In the genomic region with DNA sequence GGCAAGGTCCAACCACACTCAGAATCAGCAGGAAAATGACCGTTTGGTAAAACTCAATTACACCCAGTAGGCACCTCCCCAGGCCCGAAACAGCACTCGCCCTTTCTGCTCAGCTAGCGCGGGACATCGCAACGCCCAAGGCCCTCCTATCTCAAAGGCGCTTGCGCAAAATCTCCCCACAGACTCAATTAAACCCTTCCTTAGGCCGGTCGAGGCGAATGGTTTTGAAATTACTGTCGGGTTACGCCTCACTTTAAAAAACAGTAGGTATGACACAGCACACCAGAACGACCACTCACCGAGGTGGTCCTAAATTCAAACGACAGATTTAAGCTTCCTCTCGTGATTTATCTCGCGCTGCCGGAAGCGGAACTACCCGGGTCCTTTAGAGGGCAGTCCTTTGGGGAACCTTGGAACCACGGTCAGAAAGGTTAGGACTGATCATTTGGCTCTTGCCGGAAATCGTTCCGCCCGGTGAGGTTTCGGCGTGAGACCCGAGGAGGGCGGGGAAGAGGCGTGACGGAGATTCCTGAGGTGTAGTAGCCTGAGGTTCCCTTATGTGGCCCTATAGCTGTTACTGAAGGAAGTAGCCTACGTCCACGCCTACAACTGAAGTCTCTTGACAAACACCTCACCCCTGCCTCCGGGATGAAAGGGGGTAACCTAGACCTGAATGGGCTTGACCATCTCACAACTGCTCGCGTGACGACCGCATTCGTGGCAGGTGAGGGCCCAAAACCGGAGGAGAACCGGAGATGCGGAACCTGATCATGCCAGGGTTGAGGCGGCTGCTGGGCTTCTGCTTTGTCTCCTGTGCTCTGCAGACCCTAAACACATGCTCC, we compare ENCODE assay signal across 1 cellular context.
TF ChIP-seq lines count a peak whose summit lies in the region.

TSS of gene GIN1 (minus strand) at position 374 of the 842 bp plus-strand sequence. CDS start 11,431 bp downstream, outside the sequence.
TSS of gene PPIP5K2 (plus strand) at position 537 of the 842 bp plus-strand sequence. CDS start 9,289 bp downstream, outside the sequence.

TF ChIP-seq in HepG2, 621 proteins besides CTCF, POLR2A, EP300 and RAD21 (continued from another document and continues in another):
- TF ChIP-seq ZGPAT (CRISPR knock-in tag; IDR thresholded peaks at IDR 0.05) (peak; percentile 93), ZFP36L2 (CRISPR knock-in tag; IDR thresholded peaks at IDR 0.05) (no peak; the same call in 1 of the 2 replicates), ELF4 (CRISPR knock-in tag; IDR thresholded peaks at IDR 0.05; ENCODE audit: borderline replicate concordance) (no peak), SIX4 (CRISPR knock-in tag; IDR thresholded peaks at IDR 0.05) (no peak), CREB3 (CRISPR knock-in tag; IDR thresholded peaks at IDR 0.05) (no peak; the same call in 1 of the 2 replicates), THAP7 (CRISPR knock-in tag; IDR thresholded peaks at IDR 0.05) (peak; percentile 90), ZBTB7B (CRISPR knock-in tag; IDR thresholded peaks at IDR 0.05) (peak; percentile 90), GATAD1 (CRISPR knock-in tag; IDR thresholded peaks at IDR 0.05) (peak; percentile 96), KLF16 (CRISPR knock-in tag; IDR thresholded peaks at IDR 0.05) (peak in 1 of 2 experiments; percentile 86; a peak in 1 of 4 replicates), THAP11 (CRISPR knock-in tag; IDR thresholded peaks at IDR 0.05) (peak; percentile 96), SOX13 (IDR thresholded peaks at IDR 0.05) (no peak), SOX13 (CRISPR knock-in tag; conservative IDR thresholded peaks at IDR 0.05 in 1 of 2, IDR thresholded peaks at IDR 0.05 in 1 of 2) (peak in 1 of 2 experiments; percentile 57; a peak in 2 of 4 replicates), ZNF160 (CRISPR knock-in tag; IDR thresholded peaks at IDR 0.05) (peak; percentile 49; the same call in 1 of the 2 replicates), RFX3 (CRISPR knock-in tag; IDR thresholded peaks at IDR 0.05) (no peak), MEIS2 (CRISPR knock-in tag; IDR thresholded peaks at IDR 0.05) (peak; percentile 52; the same call in 1 of the 2 replicates), CSRNP1 (CRISPR knock-in tag; IDR thresholded peaks at IDR 0.05) (peak; percentile 93), ELF3 (CRISPR knock-in tag; IDR thresholded peaks at IDR 0.05) (peak; percentile 96), HMG20B (CRISPR knock-in tag; conservative IDR thresholded peaks at IDR 0.05) (no peak), ERF (CRISPR knock-in tag; IDR thresholded peaks at IDR 0.05) (peak; percentile 88), HNRNPUL1 (IDR thresholded peaks at IDR 0.05; ENCODE audit: low read depth, low read length) (no peak), ZFP1 (CRISPR knock-in tag; IDR thresholded peaks at IDR 0.05) (peak; percentile 65; the same call in 1 of the 2 replicates), ZHX2 (IDR thresholded peaks at IDR 0.05; ENCODE audit: low read depth) (peak; percentile 82; the same call in 1 of the 2 replicates), ZHX2 (CRISPR knock-in tag; IDR thresholded peaks at IDR 0.05; ENCODE audit: borderline replicate concordance) (no peak; the same call in 1 of the 2 replicates), TP53 (CRISPR knock-in tag; conservative IDR thresholded peaks at IDR 0.05) (peak; percentile 78; the same call in 1 of the 2 replicates), ZNF761 (CRISPR knock-in tag; conservative IDR thresholded peaks at IDR 0.05) (peak; percentile 87), HNF4A (CRISPR knock-in tag; IDR thresholded peaks at IDR 0.05) (peak; percentile 83), SNAPC5 (CRISPR knock-in tag; IDR thresholded peaks at IDR 0.05; ENCODE audit: borderline replicate concordance) (peak; percentile 76; the same call in 1 of the 2 replicates), POGZ (CRISPR knock-in tag; IDR thresholded peaks at IDR 0.05) (peak; percentile 98), ZBTB39 (CRISPR knock-in tag; IDR thresholded peaks at IDR 0.05) (peak; percentile 13; the same call in 1 of the 2 replicates), ZNF879 (CRISPR knock-in tag; IDR thresholded peaks at IDR 0.05) (no peak), ZNF891 (CRISPR knock-in tag; IDR thresholded peaks at IDR 0.05) (no peak; the same call in 1 of the 2 replicates), SETDB1 (CRISPR knock-in tag; IDR thresholded peaks at IDR 0.05; ENCODE audit: borderline replicate concordance) (no peak), NFE2L1 (CRISPR knock-in tag; IDR thresholded peaks at IDR 0.05; ENCODE audit: borderline replicate concordance) (no peak), ZNF550 (CRISPR knock-in tag; IDR thresholded peaks at IDR 0.05; ENCODE audit: borderline replicate concordance) (0 out of 2 replicates have a peak, but pooled peaks have one; percentile 48), ZNF143 (CRISPR knock-in tag; IDR thresholded peaks at IDR 0.05) (peak; percentile 60; the same call in 1 of the 2 replicates), SALL2 (CRISPR knock-in tag; IDR thresholded peaks at IDR 0.05) (peak; percentile 89), ZFY (CRISPR knock-in tag; IDR thresholded peaks at IDR 0.05) (peak; percentile 90), ZNF543 (CRISPR knock-in tag; IDR thresholded peaks at IDR 0.05) (no peak), NR2F1 (CRISPR knock-in tag; IDR thresholded peaks at IDR 0.05) (peak; percentile 57 to 87; a peak in 3 of 4 replicates)
- TF ChIP-seq, protein P1, sequence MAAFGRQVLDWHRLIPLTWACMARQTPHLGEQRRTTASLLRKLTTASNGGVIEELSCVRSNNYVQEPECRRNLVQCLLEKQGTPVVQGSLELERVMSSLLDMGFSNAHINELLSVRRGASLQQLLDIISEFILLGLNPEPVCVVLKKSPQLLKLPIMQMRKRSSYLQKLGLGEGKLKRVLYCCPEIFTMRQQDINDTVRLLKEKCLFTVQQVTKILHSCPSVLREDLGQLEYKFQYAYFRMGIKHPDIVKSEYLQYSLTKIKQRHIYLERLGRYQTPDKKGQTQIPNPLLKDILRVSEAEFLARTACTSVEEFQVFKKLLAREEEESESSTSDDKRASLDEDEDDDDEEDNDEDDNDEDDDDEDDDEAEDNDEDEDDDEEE (CRISPR knock-in tag; IDR thresholded peaks at IDR 0.05): no peak; the same call in 1 of the 2 replicates
- TF ChIP-seq, protein P2, sequence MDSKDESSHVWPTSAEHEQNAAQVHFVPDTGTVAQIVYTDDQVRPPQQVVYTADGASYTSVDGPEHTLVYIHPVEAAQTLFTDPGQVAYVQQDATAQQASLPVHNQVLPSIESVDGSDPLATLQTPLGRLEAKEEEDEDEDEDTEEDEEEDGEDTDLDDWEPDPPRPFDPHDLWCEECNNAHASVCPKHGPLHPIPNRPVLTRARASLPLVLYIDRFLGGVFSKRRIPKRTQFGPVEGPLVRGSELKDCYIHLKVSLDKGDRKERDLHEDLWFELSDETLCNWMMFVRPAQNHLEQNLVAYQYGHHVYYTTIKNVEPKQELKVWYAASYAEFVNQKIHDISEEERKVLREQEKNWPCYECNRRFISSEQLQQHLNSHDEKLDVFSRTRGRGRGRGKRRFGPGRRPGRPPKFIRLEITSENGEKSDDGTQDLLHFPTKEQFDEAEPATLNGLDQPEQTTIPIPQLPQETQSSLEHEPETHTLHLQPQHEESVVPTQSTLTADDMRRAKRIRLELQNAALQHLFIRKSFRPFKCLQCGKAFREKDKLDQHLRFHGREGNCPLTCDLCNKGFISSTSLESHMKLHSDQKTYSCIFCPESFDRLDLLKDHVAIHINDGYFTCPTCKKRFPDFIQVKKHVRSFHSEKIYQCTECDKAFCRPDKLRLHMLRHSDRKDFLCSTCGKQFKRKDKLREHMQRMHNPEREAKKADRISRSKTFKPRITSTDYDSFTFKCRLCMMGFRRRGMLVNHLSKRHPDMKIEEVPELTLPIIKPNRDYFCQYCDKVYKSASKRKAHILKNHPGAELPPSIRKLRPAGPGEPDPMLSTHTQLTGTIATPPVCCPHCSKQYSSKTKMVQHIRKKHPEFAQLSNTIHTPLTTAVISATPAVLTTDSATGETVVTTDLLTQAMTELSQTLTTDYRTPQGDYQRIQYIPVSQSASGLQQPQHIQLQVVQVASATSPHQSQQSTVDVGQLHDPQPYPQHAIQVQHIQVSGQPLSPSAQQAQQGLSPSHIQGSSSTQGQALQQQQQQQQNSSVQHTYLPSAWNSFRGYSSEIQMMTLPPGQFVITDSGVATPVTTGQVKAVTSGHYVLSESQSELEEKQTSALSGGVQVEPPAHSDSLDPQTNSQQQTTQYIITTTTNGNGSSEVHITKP (CRISPR knock-in tag; IDR thresholded peaks at IDR 0.05; ENCODE audit: low read depth): peak; percentile 85
